ENCODE assay signal across 2 cellular contexts in the genomic region with DNA sequence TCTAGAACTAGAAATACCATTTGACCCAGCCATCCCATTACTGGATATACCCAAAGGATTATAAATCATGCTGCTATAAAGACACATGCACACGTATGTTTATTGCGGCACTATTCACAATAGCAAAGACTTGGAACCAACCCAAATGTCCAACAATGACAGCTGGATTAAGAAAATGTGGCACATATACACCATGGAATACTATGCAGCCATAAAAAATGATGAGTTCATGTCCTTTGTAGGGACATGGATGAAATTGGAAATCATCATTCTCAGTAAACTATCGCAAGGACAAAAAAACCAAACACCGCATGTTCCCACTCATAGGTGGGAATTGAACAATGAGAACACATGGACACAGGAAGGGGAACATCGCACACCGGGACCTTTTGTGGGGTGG. TPM values are rescaled to one million over a fixed set of nuclear protein-coding genes. Genes with fewer than 3 reads are reported as not detected.
"Had no signal": no experiment of that assay in that cellular context is flagged by ENCODE, and none has a peak within 500 bp of the region (broad histone marks: within the 10 kb centered on the region; RNA-seq: fewer than 3 reads in every experiment).

No MANE protein-coding gene starts in this region.

RNA-seq across cellular contexts. Expression of a gene that starts 58.5 kb away (rescaled TPM):
- polyA plus RNA-seq: immature natural killer cell; naive thymus-derived CD4-positive, alpha-beta T cell had no signal
